ENCODE assay signal across 8 cellular contexts in genomic region chr4:142406051-142406549, GRCh38.
DNase-seq lines count a peak whose midpoint lies in the region; ATAC-seq, FAIRE-seq and TF ChIP-seq lines count a peak whose summit lies in the region.

No MANE protein-coding gene starts in this region.

- no peak for ATAC-seq in GM21576 (IDR thresholded peaks at IDR 0.05; ENCODE audit: unreplicated experiment)
- ATAC-seq in HG02840 (IDR thresholded peaks at IDR 0.05; ENCODE audit: low FRiP score, unreplicated experiment): no peak
- ATAC-seq in GM18520 (IDR thresholded peaks at IDR 0.05; ENCODE audit: unreplicated experiment): no peak

- DNase-seq in KBM-7: peak; percentile 49
- peak; percentile 77 for DNase-seq in bronchial epithelial cell (ENCODE audit: low read depth)
- no peak for DNase-seq in NCI-H2029 treated with DMSO at 0.1 percent for 48 hours (lab: John Stamatoyannopoulos, UW)

- H3K9me3 ChIP-seq in ES-I3 (ENCODE audit: control insufficient read depth, insufficient read depth, low read length) (no peaks in the 10 kb centered on the region), neuron (ENCODE audit: low read length) (no peaks in the 10 kb centered on the region)

- H3K4me1 ChIP-seq in ES-I3 (ENCODE audit: insufficient read depth, low read length) (peaks cover 44% of the 10 kb centered on the region), neuron (ENCODE audit: insufficient read depth, low read length) (peaks cover 18% of the 10 kb centered on the region)

- no peak for TF ChIP-seq CTCF in bronchial epithelial cell (IDR thresholded peaks at IDR 0.05; ENCODE audit: insufficient read depth, low read length, severe bottlenecking)

- FAIRE-seq in bronchial epithelial cell (lab: Jason Lieb, UNC): peak; percentile 18

- H3K9ac ChIP-seq in ES-I3 (ENCODE audit: low read depth, low read length): peak overlapping the region; percentile 61; the same call in 1 of the 2 replicates

- H3K27me3 ChIP-seq in bronchial epithelial cell (ENCODE audit: control insufficient read depth, insufficient read depth, low read length) (no peaks in the 10 kb centered on the region), neuron (ENCODE audit: insufficient read depth, low read length) (no peaks in the 10 kb centered on the region)

- in situ Hi-C loops in KBM-7 (cut with MboI; ENCODE audit: low pct_unique_long_range_greater_than_20kb, low sequenced_read_pairs): no loop called here

- H3K4me3 ChIP-seq in bronchial epithelial cell (ENCODE audit: low read depth, low read length) (peak overlapping the region; percentile 46), neuron (ENCODE audit: low read length) (peak overlapping the region; percentile 82)

- H2AFZ ChIP-seq in neuron (ENCODE audit: low read depth, low read length): peak overlapping the region; percentile 72

- no peaks in the 10 kb centered on the region for H3K36me3 ChIP-seq in ES-I3 (ENCODE audit: insufficient read depth, low read length)
- no peaks in the 10 kb centered on the region for H3K36me3 ChIP-seq in bronchial epithelial cell (ENCODE audit: control insufficient read depth, insufficient read depth, low read length)
- H3K36me3 ChIP-seq in neuron (ENCODE audit: insufficient read depth, low read length): no peaks in the 10 kb centered on the region
